17 cellular contexts compared by ENCODE assay signal in genomic region chr1:174995916-174996315, GRCh38.
"Had no signal": no experiment of that assay in that cellular context is flagged by ENCODE, and none has a peak within 500 bp of the region (broad histone marks: within the 10 kb centered on the region; RNA-seq: fewer than 3 reads in every experiment).

No MANE protein-coding gene starts in this region.

- DNase-seq: activated CD4-positive, alpha-beta T cell treated with anti-CD3 and anti-CD28 coated beads, Interleukin-2, amount 50 U/mL, for 4 hours; activated effector memory CD4-positive, alpha-beta T cell treated with anti-CD3 and anti-CD28 coated beads, Interleukin-2, amount 50 U/mL, for 16 hours; activated T-cell treated with anti-CD3 and anti-CD28 coated beads, Interleukin-2, amount 50 U/mL, for 72 hours; effector memory CD4-positive, alpha-beta T cell; esophagus squamous epithelium; heart left ventricle; midbrain; retina; stimulated activated CD4-positive, alpha-beta T cell treated with anti-CD3 and anti-CD28 coated beads, Interleukin-2, amount 100 ng/mL, for 24 hours; stimulated activated naive CD8-positive, alpha-beta T cell treated with anti-CD3 and anti-CD28 coated beads, Interleukin-15, Interleukin-2, amounts not matched to agents 100 U/mL and 50 U/mL, for 24 hours; substantia nigra; tibial artery had no signal

- H3K27ac ChIP-seq: ascending aorta, cardiac muscle cell, esophagus squamous epithelium, heart left ventricle, left lung, parathyroid adenoma, tibial artery had no signal

- H3K27me3 ChIP-seq: ascending aorta, cardiac muscle cell, esophagus squamous epithelium, gastroesophageal sphincter, heart left ventricle, left lung, tibial artery had no signal

- H3K4me3 ChIP-seq: ascending aorta, cardiac muscle cell, esophagus squamous epithelium, gastroesophageal sphincter, heart left ventricle, left lung, tibial artery had no signal

- H3K9ac ChIP-seq: parathyroid adenoma had no signal

- H2AFZ ChIP-seq: parathyroid adenoma had no signal

- ATAC-seq: activated T-cell treated with anti-CD3 and anti-CD28 coated beads, Interleukin-2, amount 50 U/mL, for 72 hours; gastroesophageal sphincter; heart left ventricle; left lung; stimulated activated naive CD8-positive, alpha-beta T cell treated with anti-CD3 and anti-CD28 coated beads, Interleukin-15, Interleukin-2, amounts not matched to agents 100 U/mL and 50 U/mL, for 24 hours had no signal

- H3K36me3 ChIP-seq: ascending aorta, cardiac muscle cell, gastroesophageal sphincter, left lung, tibial artery had no signal

- H3K4me1 ChIP-seq: parathyroid adenoma had no signal

- H3K9me3 ChIP-seq: ascending aorta, esophagus squamous epithelium, gastroesophageal sphincter, heart left ventricle, left lung, tibial artery had no signal
